ENCODE assay signal across 14 cellular contexts in genomic region chr10:114940735-114941134, GRCh38. TPM values are rescaled to one million over a fixed set of nuclear protein-coding genes. Genes with fewer than 3 reads are reported as not detected.
DNase-seq lines count a peak whose midpoint lies in the region; ATAC-seq and TF ChIP-seq lines count a peak whose summit lies in the region.
"Had no signal": no experiment of that assay in that cellular context is flagged by ENCODE, and none has a peak within 500 bp of the region (broad histone marks: within the 10 kb centered on the region; RNA-seq: fewer than 3 reads in every experiment).

No MANE protein-coding gene starts in this region.

- no peak overlapping the region for H2BK12ac ChIP-seq in trophoblast cell (ENCODE audit: low read length)

- no peak for TF ChIP-seq POLR2A in heart left ventricle (IDR thresholded peaks at IDR 0.05)

- H4K91ac ChIP-seq in trophoblast cell (ENCODE audit: low read depth, low read length): no peak overlapping the region

- H3K27ac ChIP-seq in heart left ventricle (peak overlapping the region in 7 of 12 donors; percentile 24 to 94 (median 91)), trophoblast cell (ENCODE audit: low read depth, low read length) (no peak overlapping the region)
- H3K27ac ChIP-seq: coronary artery, upper lobe of left lung had no signal

- H3K23ac ChIP-seq in trophoblast cell (ENCODE audit: low read length): no peak overlapping the region

- no peak overlapping the region for H3K18ac ChIP-seq in trophoblast cell (ENCODE audit: low read length)

- peak overlapping the region in 2 of 3 donors; percentile 6 to 34 for H3K4me3 Mint-ChIP-seq in T-cell
- H3K4me3 Mint-ChIP-seq: activated naive CD8-positive, alpha-beta T cell treated with anti-CD3 and anti-CD28 coated beads, Interleukin-2, amount 50 U/mL, for 24 hours had no signal

- H2BK120ac ChIP-seq in trophoblast cell (ENCODE audit: insufficient read depth, low read length, poor library complexity): no peak overlapping the region

- no peak overlapping the region for H4K12ac ChIP-seq in trophoblast cell (ENCODE audit: low read depth, low read length)

- peaks cover 0 to 38% (median 13%) of the 10 kb centered on the region in 12 donors for H3K4me1 ChIP-seq in heart left ventricle
- peaks cover 3% of the 10 kb centered on the region in 2 experiments for H3K4me1 ChIP-seq in trophoblast cell (ENCODE audit: control insufficient read depth in 1 of 2, insufficient read depth in 2 of 2, low read length in 2 of 2)

- no peaks in the 10 kb centered on the region for H3K9me3 ChIP-seq in heart left ventricle
- H3K9me3 ChIP-seq in trophoblast cell (ENCODE audit: insufficient read depth, low read depth, low read length): no peaks in the 10 kb centered on the region
- H3K9me3 ChIP-seq: upper lobe of left lung had no signal

- H2AFZ ChIP-seq in trophoblast cell (ENCODE audit: insufficient read depth, low read length, poor library complexity): no peak overlapping the region

- H3K4me2 ChIP-seq in trophoblast cell (ENCODE audit: low read length): peak overlapping the region; percentile 5

- H2BK5ac ChIP-seq in trophoblast cell (ENCODE audit: low read depth, low read length, poor library complexity): no peak overlapping the region

- intact Hi-C loops in heart left ventricle (cut with DNase I): loop anchor here in 1 of 10 donors (10.0 kb wide), 1 partner anchor 236 kb away; no protein-coding TSS in a partner anchor
- intact Hi-C loops in cardiac septum (cut with DNase I): loop anchor here (5.0 kb wide), 1 partner anchor 152 kb away; the partner anchor contains the start of gene ATRNL1

- peaks cover 5% of the 10 kb centered on the region for H3K79me2 ChIP-seq in trophoblast cell (ENCODE audit: control insufficient read depth, insufficient read depth, low read length, poor library complexity)

- peak overlapping the region in 2 of 12 donors; percentile 1 to 17 for H3K4me3 ChIP-seq in heart left ventricle
- H3K4me3 ChIP-seq in fibroblast of pulmonary artery (replicated peaks; ENCODE audit: low read depth, low read length): no peak overlapping the region
- no peak overlapping the region for H3K4me3 ChIP-seq in trophoblast cell (ENCODE audit: low read depth, low read length)
- H3K4me3 ChIP-seq: coronary artery, upper lobe of left lung had no signal

- peaks cover 0 to 47% (median 34%) of the 10 kb centered on the region in 9 donors for H3K36me3 ChIP-seq in heart left ventricle
- peaks cover 5 to 15% of the 10 kb centered on the region in 2 experiments for H3K36me3 ChIP-seq in trophoblast cell (ENCODE audit: control insufficient read depth in 1 of 2, insufficient read depth in 2 of 2, low read length in 2 of 2)

- H2AK5ac ChIP-seq in trophoblast cell (ENCODE audit: low read length): no peak overlapping the region

- ATAC-seq in heart left ventricle (no peak), T-cell (replicated peaks in 1 of 4) (no peak), left lobe of liver (no peak), HG03565 (IDR thresholded peaks at IDR 0.05; ENCODE audit: unreplicated experiment) (no peak)
- ATAC-seq: activated naive CD8-positive, alpha-beta T cell treated with anti-CD3 and anti-CD28 coated beads, Interleukin-2, amount 50 U/mL, for 24 hours had no signal

- POLR2A ChIA-PET in T-cell (lab: Charles Lee): no interaction called here

- no peaks in the 10 kb centered on the region for H3K27me3 Mint-ChIP-seq in T-cell
- H3K27me3 Mint-ChIP-seq: activated naive CD8-positive, alpha-beta T cell treated with anti-CD3 and anti-CD28 coated beads, Interleukin-2, amount 50 U/mL, for 24 hours had no signal

- no peak overlapping the region for H3K9ac ChIP-seq in trophoblast cell (ENCODE audit: low read length)

- peaks cover 25% of the 10 kb centered on the region for H3K36me3 Mint-ChIP-seq in T-cell

- WGBS in heart left ventricle, 4 donors: 33 to 50% (median 35%) methylated on average over 4 of the region's 4 CpGs
- no CpG with 5 or more reads among the region's 4 CpGs for WGBS in trophoblast cell (ENCODE audit: extremely low coverage, insufficient coverage, insufficient read length)

- H3K9me3 Mint-ChIP-seq in T-cell: no peaks in the 10 kb centered on the region
- H3K9me3 Mint-ChIP-seq: activated naive CD8-positive, alpha-beta T cell treated with anti-CD3 and anti-CD28 coated beads, Interleukin-2, amount 50 U/mL, for 24 hours had no signal

- TF ChIP-seq CTCF in heart left ventricle (IDR thresholded peaks at IDR 0.05) (no peak), fibroblast of pulmonary artery (IDR thresholded peaks at IDR 0.05; ENCODE audit: low read length, missing control alignments) (no peak)

- peaks cover 34 to 46% (median 46%) of the 10 kb centered on the region in 3 donors for H3K4me1 Mint-ChIP-seq in T-cell

- no peak overlapping the region for H3K4ac ChIP-seq in trophoblast cell (ENCODE audit: low read depth, low read length)

- no peak overlapping the region for H3K27ac Mint-ChIP-seq in T-cell
- H3K27ac Mint-ChIP-seq: activated naive CD8-positive, alpha-beta T cell treated with anti-CD3 and anti-CD28 coated beads, Interleukin-2, amount 50 U/mL, for 24 hours had no signal

- no peak overlapping the region for H4K8ac ChIP-seq in trophoblast cell (ENCODE audit: low read depth, low read length)

- H3K14ac ChIP-seq in trophoblast cell (ENCODE audit: low read length): no peak overlapping the region

- H3K27me3 ChIP-seq in heart left ventricle (no peaks in the 10 kb centered on the region), trophoblast cell (ENCODE audit: insufficient read depth, low read length) (no peaks in the 10 kb centered on the region)
- H3K27me3 ChIP-seq: upper lobe of left lung had no signal

- no peak for DNase-seq in heart left ventricle
- DNase-seq in cardiac septum (ENCODE audit: low spot score): no peak
- no peak for DNase-seq in T-cell
- peak; percentile 20 for DNase-seq in fibroblast of pulmonary artery (ENCODE audit: low read depth)
- peak; percentile 4 to 6 for DNase-seq in trophoblast cell
- DNase-seq in occipital lobe (lab: John Stamatoyannopoulos, UW): no peak
- no peak for DNase-seq in left lobe of liver (ENCODE audit: low spot score)
- DNase-seq: activated naive CD8-positive, alpha-beta T cell treated with anti-CD3 and anti-CD28 coated beads, Interleukin-2, amount 50 U/mL, for 24 hours; H7; stimulated activated CD4-positive, alpha-beta T cell treated with anti-CD3 and anti-CD28 coated beads, Interleukin-2, amount 100 ng/mL, for 24 hours; stimulated activated CD8-positive, alpha-beta memory T cell treated with anti-CD3 and anti-CD28 coated beads, Interleukin-4, amount 100 ng/mL, for 48 hours; upper lobe of left lung had no signal

- CTCF ChIA-PET in T-cell (lab: Charles Lee): no interaction called here

- H3K79me1 ChIP-seq in trophoblast cell (ENCODE audit: low read length): peaks cover 6% of the 10 kb centered on the region

RNA-seq across cellular contexts. Expression of gene TRUB1, which starts 2.7 kb away (rescaled TPM):
- total RNA-seq in heart left ventricle (10 to 100 TPM; 10.0 to 31.7 (median 19.0) TPM), cardiac septum (24.3 TPM), T-cell (10 to 100 TPM in 3 of 5 donors, 1 to 10 TPM in 2; 8.8 to 17.0 (median 11.0) TPM), occipital lobe (63.3 TPM), left lobe of liver (9.0 TPM)
- polyA plus RNA-seq in heart left ventricle: 1 to 10 TPM; 4.9 to 7.4 TPM
- 10.8 and 11.0 TPM in 2 replicates for polyA plus RNA-seq in trophoblast cell (2013)

Comparison
In these comparisons a context has a peak if more than half of its experiments do, and no peak if none do; other contexts are left out.
1. DNase-seq: peak in fibroblast of pulmonary artery (single experiment) and trophoblast cell (2 of 2); none in heart left ventricle (0 of 5), cardiac septum (single experiment), T-cell (0 of 34), occipital lobe (single experiment) and left lobe of liver (single experiment).